Comparison of ENCODE assay signal across 9 cellular contexts in genomic region chr13:113904411-113904810, GRCh38. TPM values are rescaled to one million over a fixed set of nuclear protein-coding genes. Genes with fewer than 3 reads are reported as not detected.
DNase-seq lines count a peak whose midpoint lies in the region; ATAC-seq and TF ChIP-seq lines count a peak whose summit lies in the region.
"Had no signal": no experiment of that assay in that cellular context is flagged by ENCODE, and none has a peak within 500 bp of the region (broad histone marks: within the 10 kb centered on the region; RNA-seq: fewer than 3 reads in every experiment).

No MANE protein-coding gene starts in this region.

- no peak overlapping the region for H3K27ac ChIP-seq in smooth muscle cell (ENCODE audit: low read depth)

- TF ChIP-seq CTCF in AG09309 (IDR thresholded peaks at IDR 0.05; ENCODE audit: control insufficient read depth, insufficient read depth, low read depth, low read length, missing control alignments) (peak; percentile 8), smooth muscle cell (IDR thresholded peaks at IDR 0.05; ENCODE audit: borderline replicate concordance, insufficient read depth, poor library complexity, severe bottlenecking) (peak; percentile 46)

- H3K4me1 Mint-ChIP-seq in activated CD4-positive, alpha-beta memory T cell treated with anti-CD3 and anti-CD28 coated beads for 36 hours (ENCODE audit: low read depth), result peaks cover 7% of the 10 kb centered on the region

- ATAC-seq in GM19035 (IDR thresholded peaks at IDR 0.05; ENCODE audit: unreplicated experiment), result no peak
- ATAC-seq in HG02938 (IDR thresholded peaks at IDR 0.05; ENCODE audit: unreplicated experiment), result no peak

- H2AFZ ChIP-seq in smooth muscle cell (ENCODE audit: low read depth), result no peak overlapping the region

- no peaks in the 10 kb centered on the region for H4K20me1 ChIP-seq in smooth muscle cell (ENCODE audit: low read depth)

- H3F3A ChIP-seq in smooth muscle cell (ENCODE audit: low read depth), result no peaks in the 10 kb centered on the region

- H3K9me3 Mint-ChIP-seq in activated CD4-positive, alpha-beta memory T cell treated with anti-CD3 and anti-CD28 coated beads for 36 hours, result no peaks in the 10 kb centered on the region
- H3K9me3 Mint-ChIP-seq: activated naive CD8-positive, alpha-beta T cell treated with anti-CD3 and anti-CD28 coated beads, Interleukin-2, amount 10 ng/mL, durations not matched to agents 7 days and 5 days had no signal

- no peaks in the 10 kb centered on the region for H3K4me1 ChIP-seq in smooth muscle cell (ENCODE audit: low read depth)

- H3K4me3 ChIP-seq in AG09309 (ENCODE audit: control insufficient read depth, low read depth, low read length), result no peak overlapping the region
- no peak overlapping the region for H3K4me3 ChIP-seq in H7 (ENCODE audit: insufficient read depth, low read depth, low read length)
- no peak overlapping the region for H3K4me3 ChIP-seq in smooth muscle cell

- POLR2A ChIA-PET in activated CD4-positive, alpha-beta memory T cell treated with anti-CD3 and anti-CD28 coated beads for 36 hours (lab: Charles Lee), result no interaction called here

- intact Hi-C loops in activated CD4-positive, alpha-beta memory T cell treated with anti-CD3 and anti-CD28 coated beads for 36 hours (cut with micrococcal nuclease), result loop anchor here (2.0 kb wide), 1 partner anchor 88 kb away; no protein-coding TSS in a partner anchor
- intact Hi-C loops in cardiac septum (cut with DNase I), result loop anchor here (2.0 kb wide), 1 partner anchor 88 kb away; no protein-coding TSS in a partner anchor

- H3K27me3 Mint-ChIP-seq in activated CD4-positive, alpha-beta memory T cell treated with anti-CD3 and anti-CD28 coated beads for 36 hours, result peaks cover 11% of the 10 kb centered on the region

- CTCF ChIA-PET in activated CD4-positive, alpha-beta memory T cell treated with anti-CD3 and anti-CD28 coated beads for 36 hours (lab: Charles Lee), result interaction anchor here (0.8 to 1.3 kb wide), 3 partner anchors 14 to 88 kb away, joined by 3 to 4 read pairs (median 4); no protein-coding TSS in a partner anchor

- no peak overlapping the region for H3K4me2 ChIP-seq in smooth muscle cell

- no peaks in the 10 kb centered on the region for H3K36me3 Mint-ChIP-seq in activated CD4-positive, alpha-beta memory T cell treated with anti-CD3 and anti-CD28 coated beads for 36 hours
- H3K36me3 Mint-ChIP-seq: activated naive CD8-positive, alpha-beta T cell treated with anti-CD3 and anti-CD28 coated beads, Interleukin-2, amount 10 ng/mL, durations not matched to agents 7 days and 5 days had no signal

- H3K9me3 ChIP-seq in smooth muscle cell (replicated peaks; ENCODE audit: low read depth), result no peaks in the 10 kb centered on the region

- H3K79me2 ChIP-seq in smooth muscle cell (ENCODE audit: low read depth), result no peaks in the 10 kb centered on the region

- H3K27me3 ChIP-seq in H7 (ENCODE audit: control insufficient read depth, insufficient read depth, low read length) (no peaks in the 10 kb centered on the region), smooth muscle cell (ENCODE audit: low read depth) (no peaks in the 10 kb centered on the region)

- no peak for DNase-seq in AG09309 (ENCODE audit: low read depth)
- peak; percentile 80 for DNase-seq in H7
- peak; percentile 55 for DNase-seq in activated CD4-positive, alpha-beta memory T cell treated with anti-CD3 and anti-CD28 coated beads for 36 hours
- DNase-seq in cardiac septum (ENCODE audit: low spot score), result peak; percentile 77
- no peak for DNase-seq in smooth muscle cell (lab: John Stamatoyannopoulos, UW; ENCODE audit: unreplicated experiment)
- DNase-seq in NCI-H2107 treated with DMSO at 0.1 percent for 48 hours (lab: John Stamatoyannopoulos, UW; ENCODE audit: unreplicated experiment), result no peak
- DNase-seq: activated naive CD8-positive, alpha-beta T cell treated with anti-CD3 and anti-CD28 coated beads, Interleukin-2, amount 10 ng/mL, durations not matched to agents 7 days and 5 days had no signal

- WGBS in smooth muscle cell (ENCODE audit: low lambda C conversion rate), result 60% methylated on average over 8 of the region's 8 CpGs

- no peak overlapping the region for H3K4me3 Mint-ChIP-seq in activated CD4-positive, alpha-beta memory T cell treated with anti-CD3 and anti-CD28 coated beads for 36 hours
- H3K4me3 Mint-ChIP-seq: activated naive CD8-positive, alpha-beta T cell treated with anti-CD3 and anti-CD28 coated beads, Interleukin-2, amount 10 ng/mL, durations not matched to agents 7 days and 5 days had no signal

- H3K9ac ChIP-seq in smooth muscle cell (ENCODE audit: low read depth), result no peak overlapping the region

- no peak overlapping the region for H3K27ac Mint-ChIP-seq in activated CD4-positive, alpha-beta memory T cell treated with anti-CD3 and anti-CD28 coated beads for 36 hours
- H3K27ac Mint-ChIP-seq: activated naive CD8-positive, alpha-beta T cell treated with anti-CD3 and anti-CD28 coated beads, Interleukin-2, amount 10 ng/mL, durations not matched to agents 7 days and 5 days had no signal

- H3K36me3 ChIP-seq in H7 (replicated peaks; ENCODE audit: control insufficient read depth, insufficient read depth, low read length) (no peaks in the 10 kb centered on the region), smooth muscle cell (ENCODE audit: low read depth) (no peaks in the 10 kb centered on the region)

RNA-seq across cellular contexts. Expression of gene GAS6, which starts 40.5 kb away (rescaled TPM):
- total RNA-seq in H7 (2014; rRNA removed; shearing (Covaris generic)), result 9.1 and 15.1 TPM in 2 replicates
- total RNA-seq in activated CD4-positive, alpha-beta memory T cell treated with anti-CD3 and anti-CD28 coated beads for 36 hours, result 1 to 10 TPM; 1.5 TPM
- total RNA-seq in cardiac septum (201 TPM), smooth muscle cell (21.7 and 25.6 TPM in 2 replicates)
- polyA plus RNA-seq in smooth muscle cell, result 45.2 and 58.5 TPM in 2 replicates

Comparison
In these comparisons a context has a peak if more than half of its experiments do, and no peak if none do; other contexts are left out.
1. DNase-seq: peak in H7 (single experiment), activated CD4-positive, alpha-beta memory T cell treated with anti-CD3 and anti-CD28 coated beads for 36 hours (single experiment) and cardiac septum (single experiment); none in AG09309 (single experiment), smooth muscle cell (single experiment) and NCI-H2107 treated with DMSO at 0.1 percent for 48 hours (single experiment).